In the genomic region with DNA sequence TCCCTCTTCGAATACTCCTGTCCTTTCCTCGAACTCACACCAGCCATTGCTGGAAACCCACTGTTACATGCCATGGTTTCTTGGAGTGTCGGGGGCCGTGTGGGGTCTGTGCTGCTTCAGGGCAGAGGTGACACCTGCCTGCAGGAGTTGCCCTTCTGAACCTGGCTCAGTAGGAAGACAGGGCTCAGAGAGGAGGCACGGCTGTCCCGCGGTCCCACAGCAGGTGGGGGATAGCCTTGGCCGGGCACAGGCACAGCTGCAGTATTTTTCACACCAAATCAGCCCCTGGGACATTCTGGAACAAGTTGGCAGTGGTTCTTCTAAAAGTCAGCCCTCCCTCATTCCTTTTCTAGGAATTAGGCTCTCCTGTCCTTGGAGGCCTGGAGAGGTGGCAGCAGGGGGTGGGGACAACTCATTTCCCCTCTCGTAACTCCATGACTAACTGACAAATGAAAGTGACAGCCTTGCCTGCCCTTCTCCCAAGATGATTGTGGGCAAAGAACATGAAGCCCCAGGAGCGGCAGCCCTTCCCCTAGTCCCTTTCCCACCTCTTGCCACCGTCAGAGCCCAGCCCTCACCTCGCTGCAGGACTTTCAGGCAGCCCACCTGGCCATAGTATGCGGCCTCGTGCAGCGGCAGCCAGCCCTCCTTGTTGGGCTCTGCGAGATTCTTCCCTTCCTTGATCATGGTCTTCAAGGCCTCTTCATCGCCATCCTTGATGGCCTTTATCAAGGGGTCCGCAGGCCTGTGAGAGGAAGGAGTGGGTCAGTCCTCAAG, we compare ENCODE assay signal across 12 cellular contexts. TPM values are rescaled to one million over a fixed set of nuclear protein-coding genes. Genes with fewer than 3 reads are reported as not detected.
DNase-seq lines count a peak whose midpoint lies in the region; ATAC-seq and TF ChIP-seq lines count a peak whose summit lies in the region.
"Had no signal": no experiment of that assay in that cellular context is flagged by ENCODE, and none has a peak within 500 bp of the region (broad histone marks: within the 10 kb centered on the region; RNA-seq: fewer than 3 reads in every experiment).

No MANE protein-coding gene starts in this region.

- H3K36me3 ChIP-seq in BLaER1 (no peaks in the 10 kb centered on the region), muscle layer of colon (ENCODE audit: insufficient read depth, low read length) (peaks cover 80% of the 10 kb centered on the region)

- DNase-seq in GM12864 (ENCODE audit: low read depth), result no peak
- no peak for DNase-seq in activated T-cell treated with anti-CD3 and anti-CD28 coated beads, Interleukin-2, amount 50 U/mL, for 72 hours
- DNase-seq in medulla oblongata (ENCODE audit: extremely low spot score), result no peak
- DNase-seq: activated effector memory CD4-positive, alpha-beta T cell treated with Interleukin-2 at 50 U/mL for 16 hours; PC-9 had no signal

- peaks cover 84% of the 10 kb centered on the region for H3K4me1 Mint-ChIP-seq in activated T-cell treated with anti-CD3 and anti-CD28 coated beads, Interleukin-2, amount 50 U/mL, for 72 hours (ENCODE audit: low read depth)

- no peaks in the 10 kb centered on the region for H4K20me1 ChIP-seq in BLaER1

- H3K9me3 ChIP-seq in BLaER1 (no peaks in the 10 kb centered on the region), muscle layer of colon (ENCODE audit: low read length) (no peaks in the 10 kb centered on the region)

- no peaks in the 10 kb centered on the region for H3K9me3 Mint-ChIP-seq in activated T-cell treated with anti-CD3 and anti-CD28 coated beads, Interleukin-2, amount 50 U/mL, for 72 hours
- H3K9me3 Mint-ChIP-seq: neural crest cell had no signal

- peak overlapping the region; percentile 91 for H3K4me2 ChIP-seq in BLaER1
- H3K4me2 ChIP-seq: PC-9 had no signal

- ATAC-seq in activated T-cell treated with anti-CD3 and anti-CD28 coated beads, Interleukin-2, amount 50 U/mL, for 72 hours (replicated peaks in 1 of 2), result peak in 1 of 2 donors; percentile 15
- ATAC-seq in HG03280 (IDR thresholded peaks at IDR 0.05; ENCODE audit: unreplicated experiment), result no peak
- ATAC-seq in GM18873 (IDR thresholded peaks at IDR 0.05; ENCODE audit: low FRiP score, unreplicated experiment), result no peak
- ATAC-seq in HG02981 (IDR thresholded peaks at IDR 0.05; ENCODE audit: unreplicated experiment), result no peak

- H3K9ac ChIP-seq in BLaER1 (peak overlapping the region; percentile 43; the same call in 1 of the 2 replicates), muscle layer of colon (ENCODE audit: low read length) (no peak overlapping the region)

- no peaks in the 10 kb centered on the region for H3K27me3 ChIP-seq in BLaER1
- no peaks in the 10 kb centered on the region for H3K27me3 ChIP-seq in muscle layer of colon (ENCODE audit: control insufficient read depth in 1 of 2, insufficient read depth in 2 of 2, low read length in 2 of 2)

- no peaks in the 10 kb centered on the region for H3K27me3 Mint-ChIP-seq in activated T-cell treated with anti-CD3 and anti-CD28 coated beads, Interleukin-2, amount 50 U/mL, for 72 hours (ENCODE audit: low read depth)

- peak overlapping the region; percentile 84 to 92 for H3K4me3 Mint-ChIP-seq in activated T-cell treated with anti-CD3 and anti-CD28 coated beads, Interleukin-2, amount 50 U/mL, for 72 hours
- H3K4me3 Mint-ChIP-seq: neural crest cell had no signal

- H3K27ac Mint-ChIP-seq in activated T-cell treated with anti-CD3 and anti-CD28 coated beads, Interleukin-2, amount 50 U/mL, for 72 hours, result no peak overlapping the region

- TF ChIP-seq CTCF in GM12864 (IDR thresholded peaks at IDR 0.05; ENCODE audit: low read depth, low read length, missing control alignments), result no peak

- peak overlapping the region; percentile 81 for H3K27ac ChIP-seq in BLaER1
- H3K27ac ChIP-seq in muscle layer of colon (ENCODE audit: low read depth, low read length), result peak overlapping the region; percentile 67
- H3K27ac ChIP-seq: PC-9 had no signal

- H3K36me3 Mint-ChIP-seq in activated T-cell treated with anti-CD3 and anti-CD28 coated beads, Interleukin-2, amount 50 U/mL, for 72 hours (ENCODE audit: insufficient read depth in 2 of 2), result peaks cover 6 to 14% of the 10 kb centered on the region in 2 donors

- H3K4me3 ChIP-seq in BLaER1 (peak overlapping the region; percentile 37; the same call in 1 of the 2 replicates), GM12864 (ENCODE audit: low read depth, low read length) (peak overlapping the region; percentile 57), muscle layer of colon (ENCODE audit: low read depth in 1 of 2, low read length in 2 of 2) (no peak overlapping the region)
- H3K4me3 ChIP-seq: PC-9 had no signal

- peaks cover 79% of the 10 kb centered on the region for H3K4me1 ChIP-seq in BLaER1
- H3K4me1 ChIP-seq in muscle layer of colon (ENCODE audit: insufficient read depth, low read length), result peaks cover 59% of the 10 kb centered on the region

RNA-seq across cellular contexts. Expression of gene ASB2, which starts 22.4 kb away (rescaled TPM):
- total RNA-seq in activated T-cell treated with anti-CD3 and anti-CD28 coated beads, Interleukin-2, amount 50 U/mL, for 72 hours, result 10 to 100 TPM; 43.3 to 45.6 TPM
- total RNA-seq: PC-9 had no signal

RNA-seq across cellular contexts. Expression of gene FAM181A, which starts 26.8 kb away (rescaled TPM):
- not detected for total RNA-seq in activated T-cell treated with anti-CD3 and anti-CD28 coated beads, Interleukin-2, amount 50 U/mL, for 72 hours
- total RNA-seq: chondrocyte, PC-9 had no signal

RNA-seq across cellular contexts. Expression of gene CCDC197, which starts 43.2 kb away (rescaled TPM):
- 1 to 10 TPM; 1.6 to 2.2 TPM for total RNA-seq in activated T-cell treated with anti-CD3 and anti-CD28 coated beads, Interleukin-2, amount 50 U/mL, for 72 hours
- total RNA-seq: chondrocyte, neural crest cell, PC-9 had no signal

Comparison
In these comparisons a context has a peak if more than half of its experiments do, and no peak if none do; other contexts are left out.
1. H3K4me3 ChIP-seq: peak in BLaER1 (single experiment) and GM12864 (single experiment); none in muscle layer of colon (0 of 2).